ENCODE assay signal across 16 cellular contexts in genomic region chr11:35784699-35785098, GRCh38.
DNase-seq lines count a peak whose midpoint lies in the region; ATAC-seq and TF ChIP-seq lines count a peak whose summit lies in the region.
"Had no signal": no experiment of that assay in that cellular context is flagged by ENCODE, and none has a peak within 500 bp of the region (broad histone marks: within the 10 kb centered on the region; RNA-seq: fewer than 3 reads in every experiment).

No MANE protein-coding gene starts in this region.

- CTCF ChIA-PET in CD8-positive, alpha-beta T cell (lab: Charles Lee), result no interaction called here

- no peak for TF ChIP-seq POLR2A in gastroesophageal sphincter (IDR thresholded peaks at IDR 0.05)

- POLR2A ChIA-PET in CD8-positive, alpha-beta T cell (lab: Charles Lee), result no interaction called here

- H3K27ac ChIP-seq in CD8-positive, alpha-beta T cell (ENCODE audit: low read depth, low read length), result no peak overlapping the region
- H3K27ac ChIP-seq in gastroesophageal sphincter, result no peak overlapping the region
- H3K27ac ChIP-seq: body of pancreas, lower lobe of right lung had no signal

- H3K9me3 ChIP-seq in CD8-positive, alpha-beta T cell (ENCODE audit: low read length), result no peaks in the 10 kb centered on the region
- H3K9me3 ChIP-seq in gastroesophageal sphincter (peaks cover 0 to 2% (median 0%) of the 10 kb centered on the region in 3 donors), BE2C (no peaks in the 10 kb centered on the region)
- H3K9me3 ChIP-seq: body of pancreas had no signal

- ATAC-seq in CD8-positive, alpha-beta T cell, result no peak
- ATAC-seq in GM18511 (IDR thresholded peaks at IDR 0.05; ENCODE audit: unreplicated experiment), result peak; percentile 56
- ATAC-seq in GM21529 (IDR thresholded peaks at IDR 0.05; ENCODE audit: unreplicated experiment), result peak; percentile 59
- ATAC-seq in HG03439 (IDR thresholded peaks at IDR 0.05; ENCODE audit: unreplicated experiment), result peak; percentile 50
- no peak for ATAC-seq in gastroesophageal sphincter
- ATAC-seq: body of pancreas, lower lobe of right lung had no signal

- H3K4me1 ChIP-seq in CD8-positive, alpha-beta T cell (ENCODE audit: insufficient read depth, low read length), result peaks cover 22% of the 10 kb centered on the region
- H3K4me1 ChIP-seq in gastroesophageal sphincter (peaks cover 0 to 27% (median 0%) of the 10 kb centered on the region in 3 donors), BE2C (no peaks in the 10 kb centered on the region; the same call in 1 of the 2 replicates)

- intact Hi-C loops in CD8-positive, alpha-beta T cell (cut with DNase I, micrococcal nuclease), result no loop called here

- no peak overlapping the region for H3K4me3 Mint-ChIP-seq in CD8-positive, alpha-beta T cell
- H3K4me3 Mint-ChIP-seq: activated CD4-positive, alpha-beta memory T cell treated with anti-CD3 and anti-CD28 coated beads for 36 hours had no signal

- peaks cover 77% of the 10 kb centered on the region for H3K4me1 Mint-ChIP-seq in CD8-positive, alpha-beta T cell (ENCODE audit: low read depth)

- H3K4me3 ChIP-seq in CD8-positive, alpha-beta T cell (ENCODE audit: low read depth, low read length), result no peak overlapping the region
- no peak overlapping the region for H3K4me3 ChIP-seq in gastroesophageal sphincter
- no peak overlapping the region for H3K4me3 ChIP-seq in BE2C (ENCODE audit: low read depth, low read length)
- H3K4me3 ChIP-seq: body of pancreas, lower lobe of right lung had no signal

- no peak for TF ChIP-seq EP300 in gastroesophageal sphincter (IDR thresholded peaks at IDR 0.05)

- H3K27ac Mint-ChIP-seq in CD8-positive, alpha-beta T cell, result peak overlapping the region; percentile 30
- H3K27ac Mint-ChIP-seq: activated CD4-positive, alpha-beta memory T cell treated with anti-CD3 and anti-CD28 coated beads for 36 hours had no signal

- no peaks in the 10 kb centered on the region for H3K27me3 ChIP-seq in CD8-positive, alpha-beta T cell (ENCODE audit: insufficient read depth, low read length)
- H3K27me3 ChIP-seq in gastroesophageal sphincter (no peaks in the 10 kb centered on the region), BE2C (no peaks in the 10 kb centered on the region)
- H3K27me3 ChIP-seq: body of pancreas had no signal

- no peak for DNase-seq in CD8-positive, alpha-beta T cell
- DNase-seq in BE2C, result no peak
- DNase-seq in dedifferentiated amniotic fluid mesenchymal stem cell (ENCODE audit: extremely low spot score), result no peak
- no peak for DNase-seq in kidney tubule cell (ENCODE audit: low spot score)
- DNase-seq: activated CD4-positive, alpha-beta memory T cell treated with anti-CD3 and anti-CD28 coated beads for 36 hours; activated effector memory CD4-positive, alpha-beta T cell treated with Interleukin-2 at 50 U/mL for 16 hours; body of pancreas; lower lobe of right lung; NCI-H1694; NCI-H526 treated with DMSO at 0.1 percent for 48 hours; stimulated activated CD4-positive, alpha-beta T cell treated with anti-CD3 and anti-CD28 coated beads, Interleukin-2, amount 100 ng/mL, for 24 hours; T1000 had no signal

- no peaks in the 10 kb centered on the region for H3K36me3 ChIP-seq in CD8-positive, alpha-beta T cell (ENCODE audit: insufficient read depth, low read length)
- no peaks in the 10 kb centered on the region for H3K36me3 ChIP-seq in gastroesophageal sphincter
- no peaks in the 10 kb centered on the region for H3K36me3 ChIP-seq in BE2C
- H3K36me3 ChIP-seq: lower lobe of right lung had no signal

- H3K36me3 Mint-ChIP-seq in CD8-positive, alpha-beta T cell, result peaks cover 7% of the 10 kb centered on the region

- no peaks in the 10 kb centered on the region for H3K9me3 Mint-ChIP-seq in CD8-positive, alpha-beta T cell

- TF ChIP-seq CTCF in CD8-positive, alpha-beta T cell (IDR thresholded peaks at IDR 0.05), result no peak
- no peak for TF ChIP-seq CTCF in gastroesophageal sphincter (IDR thresholded peaks at IDR 0.05)
- no peak for TF ChIP-seq CTCF in BE2C (IDR thresholded peaks at IDR 0.05; ENCODE audit: low read depth, low read length)

- no peaks in the 10 kb centered on the region for H3K27me3 Mint-ChIP-seq in CD8-positive, alpha-beta T cell (ENCODE audit: low read depth)
- H3K27me3 Mint-ChIP-seq: activated CD4-positive, alpha-beta memory T cell treated with anti-CD3 and anti-CD28 coated beads for 36 hours had no signal

Comparison
In these comparisons a context has a peak if more than half of its experiments do, and no peak if none do; other contexts are left out.
1. ATAC-seq: peak in GM18511 (single experiment), GM21529 (single experiment) and HG03439 (single experiment); none in CD8-positive, alpha-beta T cell (single experiment) and gastroesophageal sphincter (single experiment).